1 cellular context compared by ENCODE assay signal in the genomic region with DNA sequence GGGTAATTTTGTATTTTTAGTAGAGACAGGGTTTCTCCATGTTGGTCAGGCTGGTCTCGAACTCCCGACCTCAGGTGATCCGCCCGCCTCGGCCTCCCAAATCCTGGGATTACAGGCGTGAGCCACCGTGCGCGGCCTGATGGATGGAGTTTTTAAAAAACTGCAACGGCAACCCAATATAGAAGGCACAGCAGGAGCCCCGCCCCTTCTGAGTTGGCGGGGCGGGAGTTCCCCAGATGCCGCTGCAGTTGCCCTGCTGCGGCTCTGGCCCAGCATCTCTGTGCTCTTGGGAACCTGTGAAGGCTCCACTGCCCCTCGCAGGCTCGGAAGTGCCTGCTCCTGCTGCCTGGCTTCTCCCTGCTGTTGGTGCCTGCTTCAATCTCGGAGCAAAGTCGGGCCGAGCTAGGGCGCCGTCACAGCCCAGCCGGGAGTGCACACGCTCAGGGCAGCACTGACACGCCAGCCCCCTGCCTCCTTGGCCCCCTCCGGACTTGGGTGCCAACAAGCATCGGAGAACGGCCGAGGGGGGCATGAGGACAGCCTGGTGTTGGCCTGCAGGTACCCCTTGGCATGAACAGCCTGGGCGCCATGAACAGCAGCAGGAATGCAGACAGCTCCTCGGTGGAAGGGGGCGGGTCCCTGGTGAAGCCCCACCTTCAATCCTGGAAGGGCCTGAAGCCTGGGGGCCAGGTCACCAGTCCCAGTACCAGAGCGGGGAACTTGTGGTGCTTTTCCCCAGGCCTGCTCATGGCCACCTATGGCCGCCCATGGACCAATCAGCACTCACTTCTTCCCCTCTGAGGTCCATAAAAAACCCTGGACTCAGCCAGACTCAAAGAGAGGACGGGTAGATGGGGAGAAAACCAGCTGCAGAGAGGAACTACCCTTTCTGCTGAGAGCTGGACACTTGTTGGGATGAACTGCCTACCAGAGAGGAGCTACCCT.
A peak's percentile ranks its signal among the peaks of the same experiment; 100 is the strongest.
TF ChIP-seq lines count a peak whose summit lies in the region.

No MANE protein-coding gene starts in this region.

TF ChIP-seq in IMR-90, 13 proteins besides CTCF, POLR2A, EP300 and RAD21:
- TF ChIP-seq, protein P1, sequence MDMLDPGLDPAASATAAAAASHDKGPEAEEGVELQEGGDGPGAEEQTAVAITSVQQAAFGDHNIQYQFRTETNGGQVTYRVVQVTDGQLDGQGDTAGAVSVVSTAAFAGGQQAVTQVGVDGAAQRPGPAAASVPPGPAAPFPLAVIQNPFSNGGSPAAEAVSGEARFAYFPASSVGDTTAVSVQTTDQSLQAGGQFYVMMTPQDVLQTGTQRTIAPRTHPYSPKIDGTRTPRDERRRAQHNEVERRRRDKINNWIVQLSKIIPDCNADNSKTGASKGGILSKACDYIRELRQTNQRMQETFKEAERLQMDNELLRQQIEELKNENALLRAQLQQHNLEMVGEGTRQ (IDR thresholded peaks at IDR 0.05; ENCODE audit: low read depth, low read length): no peak
- no peak for TF ChIP-seq NFE2L2 (IDR thresholded peaks at IDR 0.05; ENCODE audit: low read depth, low read length)
- TF ChIP-seq MAFK (IDR thresholded peaks at IDR 0.05; ENCODE audit: low read depth, low read length): no peak
- TF ChIP-seq RFX5 (IDR thresholded peaks at IDR 0.05; ENCODE audit: low read depth, low read length): no peak
- peak; percentile 22; the same call in 1 of the 2 replicates for TF ChIP-seq MAZ (IDR thresholded peaks at IDR 0.05; ENCODE audit: borderline replicate concordance, low read depth, low read length)
- TF ChIP-seq RCOR1 (IDR thresholded peaks at IDR 0.05; ENCODE audit: insufficient replicate concordance, low read length): no peak
- no peak for TF ChIP-seq SMC3 (IDR thresholded peaks at IDR 0.05; ENCODE audit: low read depth, low read length)
